1 cellular context compared by ENCODE assay signal in genomic region chr18:59767732-59768131, GRCh38.
TF ChIP-seq lines count a peak whose summit lies in the region.

No MANE protein-coding gene starts in this region.

TF ChIP-seq in HepG2, 621 proteins besides CTCF, POLR2A, EP300 and RAD21 (continued from another document):
- no peak for TF ChIP-seq ATF5 (CRISPR knock-in tag; IDR thresholded peaks at IDR 0.05; ENCODE audit: low read depth)
- no peak for TF ChIP-seq ZNF496 (CRISPR knock-in tag; IDR thresholded peaks at IDR 0.05; ENCODE audit: insufficient replicate concordance)
- TF ChIP-seq GLI4 (CRISPR knock-in tag; IDR thresholded peaks at IDR 0.05; ENCODE audit: borderline replicate concordance): no peak
- TF ChIP-seq ZNF317 (CRISPR knock-in tag; IDR thresholded peaks at IDR 0.05): no peak
- TF ChIP-seq ATAD3A (CRISPR knock-in tag; IDR thresholded peaks at IDR 0.05): no peak
- TF ChIP-seq ZNF224 (CRISPR knock-in tag; IDR thresholded peaks at IDR 0.05): no peak
- no peak for TF ChIP-seq GFI1 (CRISPR knock-in tag; IDR thresholded peaks at IDR 0.05; ENCODE audit: borderline replicate concordance)
- TF ChIP-seq, protein P1, sequence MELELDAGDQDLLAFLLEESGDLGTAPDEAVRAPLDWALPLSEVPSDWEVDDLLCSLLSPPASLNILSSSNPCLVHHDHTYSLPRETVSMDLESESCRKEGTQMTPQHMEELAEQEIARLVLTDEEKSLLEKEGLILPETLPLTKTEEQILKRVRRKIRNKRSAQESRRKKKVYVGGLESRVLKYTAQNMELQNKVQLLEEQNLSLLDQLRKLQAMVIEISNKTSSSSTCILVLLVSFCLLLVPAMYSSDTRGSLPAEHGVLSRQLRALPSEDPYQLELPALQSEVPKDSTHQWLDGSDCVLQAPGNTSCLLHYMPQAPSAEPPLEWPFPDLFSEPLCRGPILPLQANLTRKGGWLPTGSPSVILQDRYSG (CRISPR knock-in tag; IDR thresholded peaks at IDR 0.05): no peak
